26 cellular contexts compared by ENCODE assay signal in genomic region chr1:175733762-175734161, GRCh38. TPM values are rescaled to one million over a fixed set of nuclear protein-coding genes. Genes with fewer than 3 reads are reported as not detected.
"Had no signal": no experiment of that assay in that cellular context is flagged by ENCODE, and none has a peak within 500 bp of the region (broad histone marks: within the 10 kb centered on the region; RNA-seq: fewer than 3 reads in every experiment).

No MANE protein-coding gene starts in this region.

- ATAC-seq: activated CD8-positive, alpha-beta T cell treated with anti-CD3 and anti-CD28 coated beads for 36 hours; activated T-cell treated with anti-CD3 and anti-CD28 coated beads, Interleukin-2, amount 50 U/mL, for 4 hours; activated T-helper 17 cell treated with anti-CD3 and anti-CD28 coated beads, Interleukin-2, amount 50 U/mL, for 72 hours; foreskin keratinocyte; gastrocnemius medialis; heart left ventricle; T-helper 17 cell had no signal

- H3K4me1 ChIP-seq: colonic mucosa, esophagus muscularis mucosa, foreskin keratinocyte, gastrocnemius medialis, heart left ventricle had no signal

- H3K4me3 ChIP-seq: colonic mucosa, esophagus muscularis mucosa, gastrocnemius medialis, heart left ventricle, hepatocyte had no signal

- H3K4me2 ChIP-seq: hepatocyte had no signal

- DNase-seq: activated CD4-positive, alpha-beta T cell treated with anti-CD3 and anti-CD28 coated beads for 1 hour; activated CD4-positive, alpha-beta T cell treated with anti-CD3 and anti-CD28 coated beads for 4 hours; activated CD4-positive, alpha-beta T cell treated with anti-CD3 and anti-CD28 coated beads, Interleukin-2, amount 10 ng/mL, durations not matched to agents 7 days and 5 days; activated CD4-positive, alpha-beta T cell treated with anti-CD3 and anti-CD28 coated beads, Interleukin-2, amount 50 U/mL, for 4 hours; activated CD4-positive, CD25-positive, alpha-beta regulatory T cell; activated CD8-positive, alpha-beta memory T cell treated with anti-CD3 and anti-CD28 coated beads for 24 hours; activated CD8-positive, alpha-beta T cell treated with anti-CD3 and anti-CD28 coated beads for 36 hours; activated effector memory CD4-positive, alpha-beta T cell treated with Interleukin-2 at 50 U/mL for 16 hours; activated gamma-delta T cell treated with Interleukin-2 at 50 U/mL for 16 hours; activated naive CD4-positive, alpha-beta T cell treated with anti-CD3 and anti-CD28 coated beads, Interleukin-2, amount 50 U/mL, for 16 hours; activated naive CD4-positive, alpha-beta T cell treated with Interleukin-2 at 50 U/mL for 16 hours; activated T-cell treated with anti-CD3 and anti-CD28 coated beads, Interleukin-2, amount 50 U/mL, for 4 hours; amniotic stem cell; brain microvascular endothelial cell; colonic mucosa; effector CD8-positive, alpha-beta T cell; foreskin keratinocyte; gastrocnemius medialis; glutamatergic neuron; heart left ventricle; T-helper 1 cell; T-helper 17 cell; T1000 had no signal

- H3K36me3 ChIP-seq: brain microvascular endothelial cell, colonic mucosa, esophagus muscularis mucosa, gastrocnemius medialis, heart left ventricle had no signal

- H3K27me3 ChIP-seq: brain microvascular endothelial cell, colonic mucosa, foreskin keratinocyte, gastrocnemius medialis had no signal

- H3K27ac ChIP-seq: brain microvascular endothelial cell, colonic mucosa, esophagus muscularis mucosa, foreskin keratinocyte, gastrocnemius medialis, heart left ventricle, hepatocyte had no signal

- H3K9me3 ChIP-seq: colonic mucosa, esophagus muscularis mucosa, gastrocnemius medialis, heart left ventricle had no signal

- H2AFZ ChIP-seq: hepatocyte had no signal

RNA-seq across cellular contexts. Expression of gene TNR, which starts 9.6 kb away (rescaled TPM):
- polyA plus RNA-seq: foreskin keratinocyte, hepatocyte had no signal
